In genomic region chr5:56251918-56252553, GRCh38 we compare ENCODE assay signal across 1 cellular context.
TF ChIP-seq lines count a peak whose summit lies in the region.

No MANE protein-coding gene starts in this region.

TF ChIP-seq in K562, 482 proteins besides CTCF, POLR2A, EP300 and RAD21 (continued from another document and continues in another):
- TF ChIP-seq ZNF609 (CRISPR knock-in tag; IDR thresholded peaks at IDR 0.05; ENCODE audit: borderline replicate concordance), result no peak
- TF ChIP-seq RBM34 (IDR thresholded peaks at IDR 0.05; ENCODE audit: borderline replicate concordance, insufficient read depth, low read length), result no peak
- no peak for TF ChIP-seq FOS (IDR thresholded peaks at IDR 0.05; ENCODE audit: extremely low read depth, insufficient read length)
- TF ChIP-seq ZNF57 (CRISPR knock-in tag; IDR thresholded peaks at IDR 0.05), result no peak
- no peak for TF ChIP-seq HOXB6 (CRISPR knock-in tag; IDR thresholded peaks at IDR 0.05; ENCODE audit: borderline replicate concordance)
- TF ChIP-seq ARID4B (CRISPR knock-in tag; IDR thresholded peaks at IDR 0.05), result no peak
- TF ChIP-seq SREBF2 (CRISPR knock-in tag; IDR thresholded peaks at IDR 0.05), result no peak
- no peak for TF ChIP-seq MXD1 (CRISPR knock-in tag; IDR thresholded peaks at IDR 0.05; ENCODE audit: borderline replicate concordance, poor library complexity, severe bottlenecking)
- no peak for TF ChIP-seq FOXK1 (CRISPR knock-in tag; IDR thresholded peaks at IDR 0.05; ENCODE audit: borderline replicate concordance)
- no peak for TF ChIP-seq BRD4 (IDR thresholded peaks at IDR 0.05)
- TF ChIP-seq HMGN3 (IDR thresholded peaks at IDR 0.05; ENCODE audit: borderline replicate concordance, extremely low read depth, insufficient read length, low read depth, low read length), result no peak
- no peak for TF ChIP-seq ELF1 (tag; IDR thresholded peaks at IDR 0.05)
- TF ChIP-seq PML (IDR thresholded peaks at IDR 0.05; ENCODE audit: low read length), result peak; percentile 84
- no peak for TF ChIP-seq ZBTB26 (CRISPR knock-in tag; IDR thresholded peaks at IDR 0.05)
- no peak for TF ChIP-seq POLR3G (IDR thresholded peaks at IDR 0.05; ENCODE audit: extremely low read depth, insufficient read length, insufficient replicate concordance)
- no peak for TF ChIP-seq ZZZ3 (IDR thresholded peaks at IDR 0.05)
- no peak for TF ChIP-seq PYGO2 (tag; IDR thresholded peaks at IDR 0.05)
- no peak for TF ChIP-seq CTBP1 (IDR thresholded peaks at IDR 0.05; ENCODE audit: borderline replicate concordance)
- no peak for TF ChIP-seq RFX7 (CRISPR knock-in tag; IDR thresholded peaks at IDR 0.05)
- TF ChIP-seq NBN (IDR thresholded peaks at IDR 0.05; ENCODE audit: low read depth), result 0 out of 2 replicates have a peak, but pooled peaks have one; percentile 25
- TF ChIP-seq MBD2 (IDR thresholded peaks at IDR 0.05; ENCODE audit: borderline replicate concordance, low read depth), result peak; percentile 55; the same call in 1 of the 2 replicates
- TF ChIP-seq NFXL1 (CRISPR knock-in tag; IDR thresholded peaks at IDR 0.05), result no peak
- no peak for TF ChIP-seq ZC3H8 (IDR thresholded peaks at IDR 0.05)
- no peak for TF ChIP-seq CEBPZ (IDR thresholded peaks at IDR 0.05; ENCODE audit: borderline replicate concordance, low read depth, low read length)
- no peak for TF ChIP-seq KLF1 (tag; IDR thresholded peaks at IDR 0.05)
- no peak for TF ChIP-seq ZNF395 (CRISPR knock-in tag; IDR thresholded peaks at IDR 0.05)
- no peak for TF ChIP-seq SAFB2 (IDR thresholded peaks at IDR 0.05; ENCODE audit: borderline replicate concordance, low read depth, low read length, severe bottlenecking)
- TF ChIP-seq ZNF717 (CRISPR knock-in tag; IDR thresholded peaks at IDR 0.05), result no peak
- TF ChIP-seq HCFC1 (IDR thresholded peaks at IDR 0.05; ENCODE audit: low read depth, low read length), result no peak
- TF ChIP-seq RNF219 (CRISPR knock-in tag; IDR thresholded peaks at IDR 0.05), result no peak
- TF ChIP-seq ERF (CRISPR knock-in tag; IDR thresholded peaks at IDR 0.05), result no peak
- TF ChIP-seq ATF6 (CRISPR knock-in tag; IDR thresholded peaks at IDR 0.05), result no peak
- no peak for TF ChIP-seq GTF2A2 (tag; IDR thresholded peaks at IDR 0.05)
- no peak for TF ChIP-seq RBBP5 (IDR thresholded peaks at IDR 0.05; ENCODE audit: borderline replicate concordance, insufficient read depth, low read length, poor library complexity, severe bottlenecking)
- TF ChIP-seq BRCA1 (IDR thresholded peaks at IDR 0.05), result no peak
- no peak for TF ChIP-seq BRCA1 (CRISPR knock-in tag; IDR thresholded peaks at IDR 0.05)
- TF ChIP-seq ZNF224 (CRISPR knock-in tag; IDR thresholded peaks at IDR 0.05), result no peak
- TF ChIP-seq E2F6 (IDR thresholded peaks at IDR 0.05; ENCODE audit: borderline replicate concordance in 1 of 2, extremely low read depth in 1 of 2, insufficient read depth in 1 of 2, insufficient read length in 1 of 2, low read depth in 1 of 2, low read length in 1 of 2, poor library complexity in 1 of 2, severe bottlenecking in 1 of 2), result no peak
